ENCODE assay signal across 17 cellular contexts in genomic region chr6:18247002-18247401, GRCh38.
"Had no signal": no experiment of that assay in that cellular context is flagged by ENCODE, and none has a peak within 500 bp of the region (broad histone marks: within the 10 kb centered on the region; RNA-seq: fewer than 3 reads in every experiment).

No MANE protein-coding gene starts in this region.

- H3K4me3 ChIP-seq: adrenal gland, ovary, psoas muscle, skin epidermis, tibial nerve, uterus had no signal

- H3K27me3 Mint-ChIP-seq: activated naive CD4-positive, alpha-beta T cell treated with anti-CD3 and anti-CD28 coated beads, Interleukin-2, amount 50 U/mL, for 24 hours; memory B cell; naive thymus-derived CD4-positive, alpha-beta T cell; stimulated activated naive CD8-positive, alpha-beta T cell treated with anti-CD3 and anti-CD28 coated beads, Interleukin-15, Interleukin-2, amounts not matched to agents 100 ng/mL and 50 ng/mL, for 24 hours had no signal

- H3K4me3 Mint-ChIP-seq: activated naive CD4-positive, alpha-beta T cell treated with anti-CD3 and anti-CD28 coated beads, Interleukin-2, amount 50 U/mL, for 24 hours; memory B cell; naive thymus-derived CD4-positive, alpha-beta T cell; stimulated activated naive CD8-positive, alpha-beta T cell treated with anti-CD3 and anti-CD28 coated beads, Interleukin-15, Interleukin-2, amounts not matched to agents 100 ng/mL and 50 ng/mL, for 24 hours had no signal

- H3K9me3 ChIP-seq: adrenal gland, ovary, psoas muscle, tibial nerve, uterus had no signal

- H3K36me3 ChIP-seq: ovary, uterus had no signal

- H3K9me3 Mint-ChIP-seq: activated naive CD4-positive, alpha-beta T cell treated with anti-CD3 and anti-CD28 coated beads, Interleukin-2, amount 50 U/mL, for 24 hours; memory B cell; stimulated activated naive CD8-positive, alpha-beta T cell treated with anti-CD3 and anti-CD28 coated beads, Interleukin-15, Interleukin-2, amounts not matched to agents 100 ng/mL and 50 ng/mL, for 24 hours had no signal

- H3K27me3 ChIP-seq: adrenal gland, foreskin keratinocyte, ovary, tibial nerve, uterus had no signal

- DNase-seq: activated CD4-positive, alpha-beta T cell treated with anti-CD3 and anti-CD28 coated beads for 1 hour; activated gamma-delta T cell; adrenal gland; foreskin keratinocyte; left ventricle myocardium superior; naive thymus-derived CD4-positive, alpha-beta T cell; ovary; psoas muscle; right cardiac atrium; stimulated activated CD4-positive, alpha-beta T cell treated with anti-CD3 and anti-CD28 coated beads, Interleukin-15, amount 100 ng/mL, for 24 hours; stimulated activated CD4-positive, alpha-beta T cell treated with anti-CD3 and anti-CD28 coated beads, Interleukin-2, amount 100 ng/mL, for 48 hours; uterus had no signal

- H3K4me1 ChIP-seq: psoas muscle, uterus had no signal

- H3K27ac Mint-ChIP-seq: activated naive CD4-positive, alpha-beta T cell treated with anti-CD3 and anti-CD28 coated beads, Interleukin-2, amount 50 U/mL, for 24 hours; memory B cell; stimulated activated naive CD8-positive, alpha-beta T cell treated with anti-CD3 and anti-CD28 coated beads, Interleukin-15, Interleukin-2, amounts not matched to agents 100 ng/mL and 50 ng/mL, for 24 hours had no signal

- H3K27ac ChIP-seq: adrenal gland, foreskin keratinocyte, ovary, psoas muscle, skin epidermis, tibial nerve, uterus had no signal
